ENCODE assay signal across 8 cellular contexts in the genomic region with DNA sequence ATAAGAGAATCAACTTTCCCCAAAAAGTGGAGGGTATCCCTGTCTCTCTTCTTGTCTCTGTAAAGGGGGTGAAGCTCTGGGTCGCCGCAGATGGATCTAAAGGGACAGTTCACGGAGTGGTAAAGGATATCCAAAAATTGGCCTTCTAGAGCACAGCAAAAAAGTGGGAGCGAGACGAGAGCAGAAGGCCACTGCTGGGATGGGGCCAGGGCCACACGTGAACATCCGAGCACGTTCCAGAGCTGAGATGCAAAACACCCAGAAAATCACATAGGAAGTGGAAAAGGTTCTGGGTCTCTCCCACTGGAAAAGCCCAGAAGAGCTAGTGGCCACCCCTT. TPM values are rescaled to one million over a fixed set of nuclear protein-coding genes. Genes with fewer than 3 reads are reported as not detected.
DNase-seq lines count a peak whose midpoint lies in the region; ATAC-seq, FAIRE-seq and TF ChIP-seq lines count a peak whose summit lies in the region.

No MANE protein-coding gene starts in this region.

- no peaks in the 10 kb centered on the region for H3K9me3 Mint-ChIP-seq in activated CD4-positive, alpha-beta T cell treated with anti-CD3 and anti-CD28 coated beads for 36 hours (ENCODE audit: low read depth)

- H3K4me3 ChIP-seq in GM12878, result peak overlapping the region; percentile 76
- peak overlapping the region; percentile 72 for H3K4me3 ChIP-seq in lower leg skin (ENCODE audit: low read depth, poor library complexity, severe bottlenecking)
- peak overlapping the region; percentile 91 for H3K4me3 ChIP-seq in thoracic aorta

- no peak overlapping the region; the same call in 1 of the 2 replicates for H2AFZ ChIP-seq in GM12878 (ENCODE audit: control insufficient read depth, low read depth, low read length)

- no peak overlapping the region for H3K27ac ChIP-seq in GM12878 (ENCODE audit: control insufficient read depth, insufficient read depth)
- peak overlapping the region; percentile 84 to 85 for H3K27ac ChIP-seq in thoracic aorta

- RAD21 ChIA-PET in GM12878 (lab: Charles Lee; ENCODE audit: unreplicated experiment), result interaction anchor here (1.3 to 2.7 kb wide), 8 partner anchors 21 to 291 kb away, joined by 3 to 21 read pairs (median 6); a partner anchor contains a TSS

- TF ChIP-seq CTCF in GM12878 (IDR thresholded peaks at IDR 0.05 in 2 of 3, conservative IDR thresholded peaks at IDR 0.05 in 1 of 3; ENCODE audit: control insufficient read depth in 2 of 3, extremely low read depth in 1 of 3, insufficient read depth in 1 of 3, low read depth in 3 of 3, low read length in 3 of 3) (no peak), lower leg skin (IDR thresholded peaks at IDR 0.05) (no peak), thoracic aorta (IDR thresholded peaks at IDR 0.05) (no peak)

- H3K27me3 Mint-ChIP-seq in activated CD4-positive, alpha-beta T cell treated with anti-CD3 and anti-CD28 coated beads for 36 hours, result peaks cover 2% of the 10 kb centered on the region

- no peaks in the 10 kb centered on the region; a peak in 1 of 4 replicates for H3K36me3 ChIP-seq in GM12878 (ENCODE audit: control insufficient read depth in 2 of 2, insufficient read depth in 2 of 2, low read length in 1 of 2)
- H3K36me3 ChIP-seq in thoracic aorta, result no peaks in the 10 kb centered on the region

- no peak for TF ChIP-seq POLR2A in GM12878 (IDR thresholded peaks at IDR 0.05; ENCODE audit: low read depth, low read length)
- no peak for TF ChIP-seq POLR2A in lower leg skin (IDR thresholded peaks at IDR 0.05)

- peak overlapping the region; percentile 91 for H3K4me2 ChIP-seq in GM12878 (ENCODE audit: control insufficient read depth, insufficient read depth)

- peak overlapping the region; percentile 65 for H3K9ac ChIP-seq in GM12878 (ENCODE audit: control insufficient read depth, insufficient read depth, low read length)

- TF ChIP-seq EP300 in GM12878 (IDR thresholded peaks at IDR 0.05; ENCODE audit: borderline replicate concordance in 1 of 2, control insufficient read depth in 1 of 2, low read depth in 2 of 2, low read length in 2 of 2), result no peak

- H3K27ac Mint-ChIP-seq in activated CD4-positive, alpha-beta T cell treated with anti-CD3 and anti-CD28 coated beads for 36 hours, result peak overlapping the region; percentile 65

- CTCF ChIA-PET in activated CD4-positive, alpha-beta T cell treated with anti-CD3 and anti-CD28 coated beads for 36 hours (lab: Charles Lee), result interaction anchor here (0.6 to 2.6 kb wide), 13 partner anchors 18 to 268 kb away, joined by 3 to 15 read pairs (median 4); a partner anchor contains a TSS
- CTCF ChIA-PET in GM12878 (lab: Yijun Ruan, JAX), result interaction anchor here (0.6 to 3.8 kb wide), 18 partner anchors 9 to 187 kb away, joined by 3 to 26 read pairs (median 6); a partner anchor contains a TSS

- in situ Hi-C loops in GM12878 (cut with MboI), result loop anchor here (5.0 to 10.0 kb wide), 2 partner anchors 159 to 291 kb away; a partner anchor contains a TSS

- SMC1A ChIA-PET in GM12878 (lab: Charles Lee; ENCODE audit: uncharacterized antibody, unreplicated experiment), result interaction anchor here (0.6 to 3.6 kb wide), 15 partner anchors 9 to 159 kb away, joined by 3 to 21 read pairs (median 5); a partner anchor contains a TSS

- 43% methylated on average over 8 of the region's 8 CpGs for WGBS in GM12878 (ENCODE audit: insufficient coverage, insufficient replicate concordance, low lambda C conversion rate, missing lambda C conversion rate)
- 23 to 29% methylated on average over 8 of the region's 8 CpGs for whole genome bisulfite sequencing in lower leg skin, 2 donors

- FAIRE-seq in GM12878 (lab: Jason Lieb, UNC), result no peak

- H3K4me3 Mint-ChIP-seq in activated CD4-positive, alpha-beta T cell treated with anti-CD3 and anti-CD28 coated beads for 36 hours, result peak overlapping the region; percentile 79

- intact Hi-C loops in activated CD4-positive, alpha-beta T cell treated with anti-CD3 and anti-CD28 coated beads for 36 hours (cut with DNase I, micrococcal nuclease), result loop anchor here (1.0 to 10.0 kb wide), 9 partner anchors 59 to 969 kb away; a partner anchor contains a TSS
- intact Hi-C loops in GM12878 (cut with micrococcal nuclease; ENCODE audit: unreplicated experiment), result loop anchor here (2.0 kb wide), 3 partner anchors 39 to 155 kb away; a partner anchor contains a TSS
- intact Hi-C loops in lower leg skin (cut with DNase I; ENCODE audit: low total_unique reads), result no loop called here

- H3K4me1 ChIP-seq in GM12878 (ENCODE audit: control insufficient read depth, insufficient read depth, low read length) (peaks cover 30% of the 10 kb centered on the region), thoracic aorta (ENCODE audit: control insufficient read depth in 1 of 2, low read depth in 2 of 2) (peaks cover 25 to 56% of the 10 kb centered on the region in 2 donors)

- H3K9me3 ChIP-seq in GM12878 (replicated peaks; ENCODE audit: control insufficient read depth, insufficient read depth, low read length) (no peaks in the 10 kb centered on the region), thoracic aorta (no peaks in the 10 kb centered on the region)

- H3K27me3 ChIP-seq in GM12878 (replicated peaks in 1 of 2; ENCODE audit: control insufficient read depth in 2 of 2, insufficient read depth in 2 of 2, low read length in 1 of 2), result no peaks in the 10 kb centered on the region
- no peaks in the 10 kb centered on the region for H3K27me3 ChIP-seq in thoracic aorta (replicated peaks; ENCODE audit: insufficient read depth)

- peaks cover 43% of the 10 kb centered on the region for H3K4me1 Mint-ChIP-seq in activated CD4-positive, alpha-beta T cell treated with anti-CD3 and anti-CD28 coated beads for 36 hours

- BruUV-seq in GM12878 (replicated peaks; lab: Mats Ljungman, UMichigan), result no TSS peak

- POLR2A ChIA-PET in activated CD4-positive, alpha-beta T cell treated with anti-CD3 and anti-CD28 coated beads for 36 hours (lab: Charles Lee), result no interaction called here
- POLR2A ChIA-PET in GM12878 (lab: Charles Lee), result interaction anchor here (0.5 to 1.9 kb wide), 7 partner anchors 19 to 893 kb away, joined by 3 to 8 read pairs (median 3); no protein-coding TSS in a partner anchor

- no peaks in the 10 kb centered on the region for H4K20me1 ChIP-seq in GM12878 (ENCODE audit: control insufficient read depth, insufficient read depth)

- TF ChIP-seq RAD21 in GM12878 (IDR thresholded peaks at IDR 0.05; ENCODE audit: insufficient read depth, low read depth, low read length), result no peak

- ATAC-seq in activated CD4-positive, alpha-beta T cell treated with anti-CD3 and anti-CD28 coated beads for 36 hours, result no peak
- ATAC-seq in GM12878, result no peak
- peak; percentile 4 for ATAC-seq in thoracic aorta (ENCODE audit: insufficient number of reproducible peaks, low FRiP score, low read depth)

- H3K79me2 ChIP-seq in GM12878 (ENCODE audit: control insufficient read depth, insufficient read depth, low read length), result peaks cover 50% of the 10 kb centered on the region

- no peaks in the 10 kb centered on the region for H3K36me3 Mint-ChIP-seq in activated CD4-positive, alpha-beta T cell treated with anti-CD3 and anti-CD28 coated beads for 36 hours (ENCODE audit: low read depth)

- DNase-seq in activated CD4-positive, alpha-beta T cell treated with anti-CD3 and anti-CD28 coated beads for 36 hours, result no peak
- DNase-seq in activated CD4-positive, alpha-beta T cell treated with anti-CD3 and anti-CD28 coated beads for 4 hours, result no peak
- DNase-seq in GM12878 (ENCODE audit: low read depth, low spot score) (no peak), lower leg skin (ENCODE audit: low spot score in 2 of 2) (peak in 1 of 2 donors; percentile 29), thoracic aorta (ENCODE audit: low spot score) (no peak), dermis blood vessel endothelial cell (no peak), DMS153 (lab: John Stamatoyannopoulos, UW) (no peak), T1000 (lab: John Stamatoyannopoulos, UW) (no peak)

TF ChIP-seq in GM12878, 131 proteins besides CTCF, POLR2A, EP300 and RAD21 (continues in another document):
- TF ChIP-seq SMAD1 (IDR thresholded peaks at IDR 0.05; ENCODE audit: low read depth, partially characterized antibody), result no peak
- TF ChIP-seq TCF7 (IDR thresholded peaks at IDR 0.05; ENCODE audit: borderline replicate concordance), result no peak
- no peak for TF ChIP-seq STAT3 (IDR thresholded peaks at IDR 0.05; ENCODE audit: low read depth, low read length)
- no peak for TF ChIP-seq ETV6 (conservative IDR thresholded peaks at IDR 0.05 in 1 of 2, IDR thresholded peaks at IDR 0.05 in 1 of 2; ENCODE audit: borderline replicate concordance in 1 of 2, low read depth in 1 of 2)
- no peak for TF ChIP-seq SUPT20H (IDR thresholded peaks at IDR 0.05; ENCODE audit: borderline replicate concordance, control insufficient read depth, low read depth, low read length)
- no peak for TF ChIP-seq KLF5 (IDR thresholded peaks at IDR 0.05; ENCODE audit: partially characterized antibody)
- TF ChIP-seq NFIC (IDR thresholded peaks at IDR 0.05; ENCODE audit: low read depth, low read length), result no peak
- TF ChIP-seq GABPA (IDR thresholded peaks at IDR 0.05; ENCODE audit: low read depth), result no peak
- TF ChIP-seq, protein P1, sequence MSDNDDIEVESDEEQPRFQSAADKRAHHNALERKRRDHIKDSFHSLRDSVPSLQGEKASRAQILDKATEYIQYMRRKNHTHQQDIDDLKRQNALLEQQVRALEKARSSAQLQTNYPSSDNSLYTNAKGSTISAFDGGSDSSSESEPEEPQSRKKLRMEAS (IDR thresholded peaks at IDR 0.05; ENCODE audit: low read depth, low read length), result no peak
- no peak for TF ChIP-seq YBX1 (IDR thresholded peaks at IDR 0.05)

RNA-seq across cellular contexts. Expression of a gene that starts 0.8 kb away (rescaled TPM):
- 1 to 10 TPM; 3.5 to 3.6 TPM for total RNA-seq in activated CD4-positive, alpha-beta T cell treated with anti-CD3 and anti-CD28 coated beads for 36 hours
- total RNA-seq in GM12878 (2013; cell fraction: nucleolus; rRNA removed), result 9.5 and 10.9 TPM in 2 replicates
- total RNA-seq in GM12878 (2014; rRNA removed) (10.9 and 11.0 TPM in 2 replicates), GM12878 (2014; rRNA removed; fragmentation: Illumina TruSeq; extraction: Trizol) (7.9 and 8.2 TPM in 2 replicates), GM12878 (2021) (12.5 and 13.2 TPM in 2 replicates), lower leg skin (10 to 100 TPM in 1 of 4 donors, 1 to 10 TPM in 3; 3.7 to 11.5 (median 7.0) TPM), thoracic aorta (10 to 100 TPM; 40.0 to 41.8 TPM), dermis blood vessel endothelial cell (30.6 and 51.3 TPM in 2 replicates)
- 4.4 TPM for polyA plus RNA-seq in GM12878 (2011; ENCODE audit: low read depth)
- polyA plus RNA-seq in GM12878 (2011; rRNA removed) (4.8 and 6.8 TPM in 2 replicates), GM12878 (2014; fragmentation: Illumina TruSeq; extraction: Trizol) (12.4 and 13.9 TPM in 2 replicates), GM12878 (2014; fragmentation: Nextera tagmentation; extraction: Ambion mirVana) (1 to 10 TPM; 2.5 TPM), GM12878 (2014; rRNA removed) (10.5 and 11.1 TPM in 2 replicates), GM12878 (2016; fragmentation: Nextera tagmentation; extraction: Ambion mirVana) (10 to 100 TPM; 13.9 to 15.0 TPM)
- 6.9 and 7.2 TPM in 2 replicates for polyA plus RNA-seq in GM12878 (2011; cell fraction: cytosol; rRNA removed)
- polyA plus RNA-seq in GM12878 (2011; cell fraction: nucleus; rRNA removed), result 12.2 and 13.7 TPM in 2 replicates
- 5.6 and 6.1 TPM in 2 replicates for polyA plus RNA-seq in GM12878 (2012)
- polyA minus RNA-seq in GM12878 (2011; rRNA and poly(A)+ RNA removed), result 5.0 and 5.9 TPM in 2 replicates
- polyA minus RNA-seq in GM12878 (2011; cell fraction: cytosol; rRNA and poly(A)+ RNA removed), result 1.9 and 3.6 TPM in 2 replicates
- 3.1 and 5.9 TPM in 2 replicates for polyA minus RNA-seq in GM12878 (2011; cell fraction: nucleus; rRNA and poly(A)+ RNA removed)
